ENCODE assay signal across 8 cellular contexts in the genomic region with DNA sequence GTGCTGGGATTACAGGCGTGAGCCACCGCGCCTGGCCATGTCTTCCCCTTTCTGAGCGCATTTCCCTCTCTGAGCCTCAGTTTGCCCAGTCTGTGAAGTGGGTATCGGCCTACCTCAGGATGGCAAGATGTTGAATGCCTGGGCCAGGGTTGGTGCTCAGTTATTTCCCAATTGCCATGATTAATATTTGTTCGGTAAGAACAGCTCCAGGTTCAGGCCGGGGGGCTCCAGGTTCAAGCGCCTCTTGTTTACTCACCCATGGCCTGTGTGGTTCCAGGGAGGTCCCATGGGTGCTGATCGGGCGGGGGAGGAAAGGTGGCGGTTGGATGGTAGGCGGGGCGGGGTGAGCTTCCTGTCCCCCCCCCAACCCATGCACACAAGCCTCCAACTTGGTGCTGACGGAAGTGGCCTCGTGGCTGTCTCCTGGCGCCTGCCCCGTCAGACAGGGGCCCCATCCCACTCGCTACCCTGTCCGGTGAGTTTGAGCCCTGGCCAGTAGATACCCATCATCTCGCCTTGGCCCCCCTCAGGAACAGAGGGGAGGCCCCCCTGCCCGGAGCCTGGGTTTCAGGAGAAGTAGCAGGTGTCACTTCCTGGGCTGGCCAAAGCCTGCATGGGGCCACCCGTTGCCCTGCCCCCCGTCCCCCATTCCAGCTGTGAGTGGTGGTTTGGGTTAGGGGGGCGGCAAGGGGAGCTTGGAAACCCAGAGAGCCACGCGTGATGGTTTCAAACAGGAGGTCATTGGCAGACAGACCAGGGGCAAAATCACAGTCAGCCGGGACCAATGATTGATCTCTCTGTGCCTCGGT. TPM values are rescaled to one million over a fixed set of nuclear protein-coding genes. Genes with fewer than 3 reads are reported as not detected.
DNase-seq lines count a peak whose midpoint lies in the region; ATAC-seq and TF ChIP-seq lines count a peak whose summit lies in the region.

A gene with protein sequence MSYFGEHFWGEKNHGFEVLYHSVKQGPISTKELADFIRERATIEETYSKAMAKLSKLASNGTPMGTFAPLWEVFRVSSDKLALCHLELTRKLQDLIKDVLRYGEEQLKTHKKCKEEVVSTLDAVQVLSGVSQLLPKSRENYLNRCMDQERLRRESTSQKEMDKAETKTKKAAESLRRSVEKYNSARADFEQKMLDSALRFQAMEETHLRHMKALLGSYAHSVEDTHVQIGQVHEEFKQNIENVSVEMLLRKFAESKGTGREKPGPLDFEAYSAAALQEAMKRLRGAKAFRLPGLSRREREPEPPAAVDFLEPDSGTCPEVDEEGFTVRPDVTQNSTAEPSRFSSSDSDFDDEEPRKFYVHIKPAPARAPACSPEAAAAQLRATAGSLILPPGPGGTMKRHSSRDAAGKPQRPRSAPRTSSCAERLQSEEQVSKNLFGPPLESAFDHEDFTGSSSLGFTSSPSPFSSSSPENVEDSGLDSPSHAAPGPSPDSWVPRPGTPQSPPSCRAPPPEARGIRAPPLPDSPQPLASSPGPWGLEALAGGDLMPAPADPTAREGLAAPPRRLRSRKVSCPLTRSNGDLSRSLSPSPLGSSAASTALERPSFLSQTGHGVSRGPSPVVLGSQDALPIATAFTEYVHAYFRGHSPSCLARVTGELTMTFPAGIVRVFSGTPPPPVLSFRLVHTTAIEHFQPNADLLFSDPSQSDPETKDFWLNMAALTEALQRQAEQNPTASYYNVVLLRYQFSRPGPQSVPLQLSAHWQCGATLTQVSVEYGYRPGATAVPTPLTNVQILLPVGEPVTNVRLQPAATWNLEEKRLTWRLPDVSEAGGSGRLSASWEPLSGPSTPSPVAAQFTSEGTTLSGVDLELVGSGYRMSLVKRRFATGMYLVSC (plus strand): TSS at position 375 of the 809 bp plus-strand sequence. CDS start 3,688 bp downstream, outside the sequence.

- no peaks in the 10 kb centered on the region for H3K4me1 Mint-ChIP-seq in progenitor cell of endocrine pancreas (ENCODE audit: low read depth)

- H3K4me3 Mint-ChIP-seq in progenitor cell of endocrine pancreas (ENCODE audit: low read depth): no peak within 1 kb of the TSS

- H3K27ac ChIP-seq in left ventricle myocardium inferior (replicated peaks): no peak within 1 kb of the TSS

- peaks cover 17% of the 10 kb centered on the region for H3K27me3 Mint-ChIP-seq in progenitor cell of endocrine pancreas

- H3K4me3 ChIP-seq in left ventricle myocardium inferior: no peak within 1 kb of the TSS

- H3K36me3 ChIP-seq in left ventricle myocardium inferior: no peaks in the 10 kb centered on the region

- no peak for ATAC-seq in HG02571 (IDR thresholded peaks at IDR 0.05; ENCODE audit: unreplicated experiment)

- no peaks in the 10 kb centered on the region for H3K9me3 ChIP-seq in left ventricle myocardium inferior (replicated peaks)

- H3K36me3 Mint-ChIP-seq in progenitor cell of endocrine pancreas (ENCODE audit: insufficient read depth): no peaks in the 10 kb centered on the region

- H3K27ac Mint-ChIP-seq in progenitor cell of endocrine pancreas: no peak within 1 kb of the TSS

- no peaks in the 10 kb centered on the region for H3K9me3 Mint-ChIP-seq in progenitor cell of endocrine pancreas (ENCODE audit: low read depth)

- H3K4me1 ChIP-seq in left ventricle myocardium inferior: peaks cover 15% of the 10 kb centered on the region

- peaks cover 4% of the 10 kb centered on the region for H3K27me3 ChIP-seq in left ventricle myocardium inferior (ENCODE audit: low read depth)

- peak; percentile 64 for DNase-seq in GM19240 (ENCODE audit: insufficient read length, low spot score)
- peak; percentile 21 for DNase-seq in NK-92 (lab: John Stamatoyannopoulos, UW; ENCODE audit: unreplicated experiment)
- DNase-seq in activated T-cell treated with anti-CD3 and anti-CD28 coated beads for 24 hours (ENCODE audit: low read depth): peak; percentile 81
- DNase-seq in left ventricle myocardium inferior: peak; percentile 33
- DNase-seq in stimulated activated CD8-positive, alpha-beta memory T cell treated with anti-CD3 and anti-CD28 coated beads, Interleukin-15, amount 100 ng/mL, for 24 hours (ENCODE audit: low read depth): peak; percentile 59
- DNase-seq in NCI-H2029 treated with DMSO at 0.1 percent for 48 hours (lab: John Stamatoyannopoulos, UW): no peak
- DNase-seq in progenitor cell of endocrine pancreas (ENCODE audit: low spot score, unreplicated experiment): no peak

- intact Hi-C loops in left ventricle myocardium inferior (cut with micrococcal nuclease): no loop called here

- TF ChIP-seq CTCF in left ventricle myocardium inferior (IDR thresholded peaks at IDR 0.05; ENCODE audit: borderline replicate concordance): no peak
- no peak for TF ChIP-seq CTCF in progenitor cell of endocrine pancreas (IDR thresholded peaks at IDR 0.05; ENCODE audit: unreplicated experiment)

RNA-seq across cellular contexts. Expression of the gene that starts here (rescaled TPM):
- 0.71 TPM for total RNA-seq in left ventricle myocardium inferior
- 0.98 and 2.2 TPM in 2 replicates for total RNA-seq in progenitor cell of endocrine pancreas

Comparison
In these comparisons a context has a peak if more than half of its experiments do, and no peak if none do; other contexts are left out.
1. Peak in DNase-seq in left ventricle myocardium inferior; RNA of the gene not detected or under 1 TPM.
2. DNase-seq: peak in GM19240 (single experiment), NK-92 (single experiment), activated T-cell treated with anti-CD3 and anti-CD28 coated beads for 24 hours (single experiment) and stimulated activated CD8-positive, alpha-beta memory T cell treated with anti-CD3 and anti-CD28 coated beads, Interleukin-15, amount 100 ng/mL, for 24 hours (single experiment); none in NCI-H2029 treated with DMSO at 0.1 percent for 48 hours (single experiment) and progenitor cell of endocrine pancreas (single experiment).